1 cellular context compared by ENCODE assay signal in genomic region chr1:196982247-196982646, GRCh38. TPM values are rescaled to one million over a fixed set of nuclear protein-coding genes. Genes with fewer than 3 reads are reported as not detected.
"Had no signal": no experiment of that assay in that cellular context is flagged by ENCODE, and none has a peak within 500 bp of the region (broad histone marks: within the 10 kb centered on the region; RNA-seq: fewer than 3 reads in every experiment).

No MANE protein-coding gene starts in this region.

RNA-seq across cellular contexts. Expression of gene CFHR5, which starts 4.9 kb away (rescaled TPM):
- polyA plus RNA-seq: GM12878 had no signal

RNA-seq across cellular contexts. Expression of gene CFHR2, which starts 38.7 kb away (rescaled TPM):
- polyA plus RNA-seq: GM12878 had no signal
